ENCODE assay signal across 20 cellular contexts in the genomic region with DNA sequence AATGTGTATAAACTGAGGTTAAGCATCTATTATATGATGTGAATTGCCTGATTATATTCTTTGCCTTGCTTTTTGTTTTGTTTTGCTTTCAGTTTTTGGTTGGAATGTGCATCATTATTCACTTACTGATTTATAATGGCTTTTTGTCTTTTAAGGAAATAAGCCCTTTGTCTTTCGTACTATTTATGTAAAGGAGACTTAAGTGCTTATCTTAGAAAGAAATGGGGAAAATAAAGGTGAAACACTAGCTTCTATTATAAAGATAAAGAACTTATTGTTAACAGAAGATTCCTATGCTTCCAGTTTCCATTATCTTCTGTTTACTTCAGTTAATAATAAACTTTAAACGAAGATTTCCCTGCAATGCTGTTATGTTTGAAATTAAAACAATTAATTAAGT.
"Had no signal": no experiment of that assay in that cellular context is flagged by ENCODE, and none has a peak within 500 bp of the region (broad histone marks: within the 10 kb centered on the region; RNA-seq: fewer than 3 reads in every experiment).

No MANE protein-coding gene starts in this region.

- H3K27ac Mint-ChIP-seq: naive thymus-derived CD4-positive, alpha-beta T cell; nephron progenitor cell; stimulated activated memory B cell treated with anti-CD40 and anti-IgM and Interleukin-4, amounts not matched to agents 10 μg/mL and 1 μg/mL and 100 μg/mL, for 72 hours; stimulated activated naive CD8-positive, alpha-beta T cell treated with anti-CD3 and anti-CD28 coated beads, Interleukin-15, Interleukin-2, amounts not matched to agents 100 ng/mL and 50 ng/mL, for 24 hours had no signal

- DNase-seq: effector memory CD4-positive, alpha-beta T cell; head of caudate nucleus; hypothalamus; islet precursor cell; mammary epithelial cell; naive thymus-derived CD4-positive, alpha-beta T cell; nephron progenitor cell; right cardiac atrium; small intestine; stimulated activated CD4-positive, alpha-beta T cell treated with anti-CD3 and anti-CD28 coated beads, Interleukin-12 subunit alpha, Interleukin-12 subunit beta, amount 100 ng/mL, for 4 hours; stimulated activated CD4-positive, alpha-beta T cell treated with anti-CD3 and anti-CD28 coated beads, Interleukin-4, amount 100 ng/mL, for 1 hour; tibial artery; upper lobe of right lung had no signal

- H3K27me3 ChIP-seq: esophagus muscularis mucosa, tibial artery, vagina had no signal

- H3K4me1 ChIP-seq: esophagus muscularis mucosa, tibial artery, upper lobe of right lung, vagina had no signal

- H3K36me3 Mint-ChIP-seq: naive thymus-derived CD4-positive, alpha-beta T cell; stimulated activated memory B cell treated with anti-CD40 and anti-IgM and Interleukin-4, amounts not matched to agents 10 μg/mL and 1 μg/mL and 100 μg/mL, for 72 hours had no signal

- H3K27ac ChIP-seq: epithelial cell of prostate, esophagus muscularis mucosa, neutrophil, tibial artery, upper lobe of right lung, vagina had no signal

- H3K4me1 Mint-ChIP-seq: naive thymus-derived CD4-positive, alpha-beta T cell; nephron progenitor cell; stimulated activated memory B cell treated with anti-CD40 and anti-IgM and Interleukin-4, amounts not matched to agents 10 μg/mL and 1 μg/mL and 100 μg/mL, for 72 hours had no signal

- H3K27me3 Mint-ChIP-seq: stimulated activated memory B cell treated with anti-CD40 and anti-IgM and Interleukin-4, amounts not matched to agents 10 μg/mL and 1 μg/mL and 100 μg/mL, for 72 hours had no signal

- H3K9me3 Mint-ChIP-seq: nephron progenitor cell; stimulated activated memory B cell treated with anti-CD40 and anti-IgM and Interleukin-4, amounts not matched to agents 10 μg/mL and 1 μg/mL and 100 μg/mL, for 72 hours; stimulated activated naive CD8-positive, alpha-beta T cell treated with anti-CD3 and anti-CD28 coated beads, Interleukin-15, Interleukin-2, amounts not matched to agents 100 ng/mL and 50 ng/mL, for 24 hours had no signal

- H3K36me3 ChIP-seq: esophagus muscularis mucosa, neutrophil, tibial artery, upper lobe of right lung, vagina had no signal

- H3K9me3 ChIP-seq: esophagus muscularis mucosa, neutrophil, tibial artery, upper lobe of right lung, vagina had no signal

- H3K4me3 ChIP-seq: esophagus muscularis mucosa, tibial artery, upper lobe of right lung, vagina had no signal

- H3K4me3 Mint-ChIP-seq: naive thymus-derived CD4-positive, alpha-beta T cell; nephron progenitor cell; stimulated activated memory B cell treated with anti-CD40 and anti-IgM and Interleukin-4, amounts not matched to agents 10 μg/mL and 1 μg/mL and 100 μg/mL, for 72 hours; stimulated activated naive CD8-positive, alpha-beta T cell treated with anti-CD3 and anti-CD28 coated beads, Interleukin-15, Interleukin-2, amounts not matched to agents 100 ng/mL and 50 ng/mL, for 24 hours had no signal

- ATAC-seq: left lobe of liver; naive thymus-derived CD4-positive, alpha-beta T cell; right cardiac atrium; stimulated activated memory B cell treated with anti-CD40 and anti-IgM and Interleukin-4, amounts not matched to agents 10 μg/mL and 1 μg/mL and 100 μg/mL, for 72 hours; upper lobe of right lung had no signal
